8 cellular contexts compared by ENCODE assay signal in genomic region chr1:32972814-32973428, GRCh38. TPM values are rescaled to one million over a fixed set of nuclear protein-coding genes. Genes with fewer than 3 reads are reported as not detected.
DNase-seq lines count a peak whose midpoint lies in the region; ATAC-seq and TF ChIP-seq lines count a peak whose summit lies in the region.

No MANE protein-coding gene starts in this region.

- peak overlapping the region; percentile 65; the same call in 1 of the 2 replicates for H3K27ac Mint-ChIP-seq in HFFc6
- H3K27ac Mint-ChIP-seq in CD4-positive, alpha-beta T cell, result no peak overlapping the region

- H3K4me3 ChIP-seq in SJCRH30 (peak overlapping the region; percentile 58), esophagus (ENCODE audit: low read depth in 1 of 2, low read length in 2 of 2) (peak overlapping the region; percentile 38 to 52), transverse colon (peak overlapping the region; percentile 16 to 48 (median 44))

- POLR2A ChIA-PET in CD4-positive, alpha-beta T cell (lab: Charles Lee), result interaction anchor here (0.5 to 1.4 kb wide), 2 partner anchors 8 to 835 kb away, joined by 3 to 6 read pairs; no protein-coding TSS in a partner anchor

- H3K27ac ChIP-seq in SJCRH30 (no peak overlapping the region), esophagus (ENCODE audit: low read depth in 2 of 2, low read length in 1 of 2) (no peak overlapping the region), transverse colon (peak overlapping the region in 2 of 4 donors; percentile 7 to 36)
- no peak overlapping the region for H3K27ac ChIP-seq in CD4-positive, alpha-beta T cell (ENCODE audit: low read depth, low read length)

- TF ChIP-seq POLR2A in transverse colon (IDR thresholded peaks at IDR 0.05), result no peak

- peak overlapping the region; percentile 85 for H3K4me3 Mint-ChIP-seq in HFFc6
- no peak overlapping the region for H3K4me3 Mint-ChIP-seq in CD4-positive, alpha-beta T cell

- H3K4me1 ChIP-seq in SJCRH30, result no peaks in the 10 kb centered on the region
- peaks cover 0 to 6% of the 10 kb centered on the region in 2 donors for H3K4me1 ChIP-seq in esophagus (ENCODE audit: control insufficient read depth in 2 of 2, insufficient read depth in 2 of 2, low read length in 1 of 2)
- H3K4me1 ChIP-seq in transverse colon, result peaks cover 0 to 9% (median 4%) of the 10 kb centered on the region in 4 donors

- no peaks in the 10 kb centered on the region for H3K9me3 Mint-ChIP-seq in HFFc6
- no peaks in the 10 kb centered on the region for H3K9me3 Mint-ChIP-seq in CD4-positive, alpha-beta T cell

- peaks cover 27% of the 10 kb centered on the region for H3K4me1 Mint-ChIP-seq in HFFc6 (ENCODE audit: low read depth)
- H3K4me1 Mint-ChIP-seq in CD4-positive, alpha-beta T cell (ENCODE audit: low read depth), result peaks cover 16% of the 10 kb centered on the region

- TF ChIP-seq CTCF in HFFc6 (IDR thresholded peaks at IDR 0.05) (no peak), transverse colon (IDR thresholded peaks at IDR 0.05) (no peak)
- no peak for TF ChIP-seq CTCF in CD4-positive, alpha-beta T cell (IDR thresholded peaks at IDR 0.05)

- no peaks in the 10 kb centered on the region for H3K36me3 Mint-ChIP-seq in HFFc6 (ENCODE audit: low read depth)
- no peaks in the 10 kb centered on the region for H3K36me3 Mint-ChIP-seq in CD4-positive, alpha-beta T cell (ENCODE audit: low read depth)

- peak; percentile 51 for DNase-seq in AG08395 (ENCODE audit: low spot score)
- no peak for DNase-seq in HFFc6
- DNase-seq in SJCRH30, result peak; percentile 76 to 83
- peak; percentile 46 for DNase-seq in middle frontal gyrus (ENCODE audit: extremely low spot score, low spot score)
- DNase-seq in transverse colon, result peak; percentile 43
- no peak for DNase-seq in CD4-positive, alpha-beta T cell

- ATAC-seq in activated CD4-positive, CD25-positive, alpha-beta regulatory T cell treated with anti-CD3 and anti-CD28 coated beads, Interleukin-2, amount 50 U/mL, for 24 hours, result no peak
- ATAC-seq in CD4-positive, alpha-beta T cell (ENCODE audit: poor library complexity), result no peak

- H3K27me3 ChIP-seq in SJCRH30 (peaks cover 12% of the 10 kb centered on the region), esophagus (ENCODE audit: control insufficient read depth in 1 of 2, insufficient read depth in 2 of 2, low read length in 2 of 2) (peaks cover 0 to 2% of the 10 kb centered on the region in 2 donors), transverse colon (peaks cover 13% of the 10 kb centered on the region)
- peaks cover 23% of the 10 kb centered on the region for H3K27me3 ChIP-seq in CD4-positive, alpha-beta T cell (ENCODE audit: control insufficient read depth, insufficient read depth, low read length)

- in situ Hi-C loops in transverse colon (cut with MboI; ENCODE audit: low pct_ligation_motif_present in 1 of 4, low pct_unique_long_range_greater_than_20kb in 1 of 4, low sequenced_read_pairs in 3 of 4), result no loop called here

- 2 to 3% methylated on average over 52 to 58 of the region's 58 CpGs for WGBS in esophagus, 2 donors
- WGBS in transverse colon (ENCODE audit: low coverage in 1 of 2), 2 donors, result 4 to 11% methylated on average over 5 to 55 of the region's 58 CpGs

- peaks cover 6% of the 10 kb centered on the region for H3K27me3 Mint-ChIP-seq in HFFc6 (ENCODE audit: insufficient read depth)
- H3K27me3 Mint-ChIP-seq in CD4-positive, alpha-beta T cell, result peaks cover 21% of the 10 kb centered on the region

- H3K9me3 ChIP-seq in SJCRH30 (replicated peaks) (0 out of 2 replicates have a peak, but pooled peaks cover 2% of the 10 kb centered on the region), esophagus (ENCODE audit: control insufficient read depth in 2 of 2, insufficient read depth in 1 of 2, low read depth in 1 of 2, low read length in 1 of 2) (no peaks in the 10 kb centered on the region), transverse colon (no peaks in the 10 kb centered on the region)
- no peaks in the 10 kb centered on the region for H3K9me3 ChIP-seq in CD4-positive, alpha-beta T cell (ENCODE audit: control insufficient read depth, low read length)

- no peaks in the 10 kb centered on the region for H3K36me3 ChIP-seq in SJCRH30
- no peaks in the 10 kb centered on the region for H3K36me3 ChIP-seq in esophagus (ENCODE audit: control insufficient read depth in 2 of 2, insufficient read depth in 2 of 2, low read length in 1 of 2)
- no peaks in the 10 kb centered on the region for H3K36me3 ChIP-seq in transverse colon

- CTCF ChIA-PET in CD4-positive, alpha-beta T cell (lab: Charles Lee), result no interaction called here

- intact Hi-C loops in transverse colon (cut with DNase I; ENCODE audit: low total_unique reads), result no loop called here
- intact Hi-C loops in CD4-positive, alpha-beta T cell (cut with DNase I, micrococcal nuclease), result no loop called here

- no peak for TF ChIP-seq EP300 in transverse colon (IDR thresholded peaks at IDR 0.05; ENCODE audit: low read depth)

RNA-seq across cellular contexts. Expression of gene RNF19B, which starts 8.3 kb away (rescaled TPM):
- 10 to 100 TPM in 3 of 6 experiments, 1 to 10 TPM in 3; 9.4 to 10.6 (median 9.9) TPM for total RNA-seq in HFFc6 (2021; fragmentation: NEBNext Ultra II Directional; extraction: Animal tissue kit (Norgen Biotek cat#: 25700))
- total RNA-seq in SJCRH30 (2014; rRNA removed; shearing (Covaris generic)), result 10.5 and 10.9 TPM in 2 replicates
- 10 to 100 TPM; 10.7 to 19.9 TPM for polyA plus RNA-seq in esophagus
- 10 to 100 TPM; 22.5 to 83.8 (median 62.0) TPM for total RNA-seq in transverse colon
- 10 to 100 TPM; 33.4 to 37.4 TPM for total RNA-seq in CD4-positive, alpha-beta T cell

Comparison
In these comparisons a context has a peak if more than half of its experiments do, and no peak if none do; other contexts are left out.
1. DNase-seq: peak in AG08395 (single experiment), SJCRH30 (2 of 2), middle frontal gyrus (single experiment) and transverse colon (single experiment); none in HFFc6 (single experiment) and CD4-positive, alpha-beta T cell (0 of 10).
2. Peak in every context shown above with its lines, with median percentiles within 50 percentile points of each other: H3K4me3 ChIP-seq.